In genomic region chr6:117602899-117603588, GRCh38 we compare ENCODE assay signal across 8 cellular contexts. TPM values are rescaled to one million over a fixed set of nuclear protein-coding genes. Genes with fewer than 3 reads are reported as not detected.
DNase-seq lines count a peak whose midpoint lies in the region; ATAC-seq and TF ChIP-seq lines count a peak whose summit lies in the region.

No MANE protein-coding gene starts in this region.

- ATAC-seq in gastrocnemius medialis (no peak), HG03039 (IDR thresholded peaks at IDR 0.05; ENCODE audit: unreplicated experiment) (no peak)

- H3K9ac ChIP-seq in SK-N-MC (ENCODE audit: insufficient read length) = peak overlapping the region; percentile 87

- no peak for TF ChIP-seq POLR2A in gastrocnemius medialis (IDR thresholded peaks at IDR 0.05)

- H3K4me1 ChIP-seq in gastrocnemius medialis = peaks cover 22 to 27% of the 10 kb centered on the region in 2 donors

- H3K27me3 ChIP-seq in gastrocnemius medialis = no peaks in the 10 kb centered on the region

- H3K9me3 ChIP-seq in SK-N-MC (ENCODE audit: low read depth, low read length) = 0 out of 2 replicates have a peak, but pooled peaks cover 7% of the 10 kb centered on the region
- no peaks in the 10 kb centered on the region for H3K9me3 ChIP-seq in gastrocnemius medialis

- H3K27ac ChIP-seq in SK-N-MC (peak overlapping the region; percentile 94), gastrocnemius medialis (peak overlapping the region; percentile 93 to 94 (median 93))

- in situ Hi-C loops in gastrocnemius medialis (cut with MboI; ENCODE audit: low sequenced_read_pairs in 4 of 4) = loop anchor here in 2 of 4 donors (10.0 kb wide), 2 partner anchors 72 to 258 kb away; partner anchors contain the start of gene NUS1 (in 1 of the 2)

- no peak for DNase-seq in SK-N-MC (ENCODE audit: low read depth, low spot score)
- no peak for DNase-seq in fibroblast of pulmonary artery (ENCODE audit: low read depth)
- DNase-seq in gastrocnemius medialis = no peak
- no peak for DNase-seq in effector CD4-positive, alpha-beta T cell
- no peak for DNase-seq in NCI-H2227 (lab: John Stamatoyannopoulos, UW; ENCODE audit: unreplicated experiment)
- no peak for DNase-seq in activated gamma-delta T cell treated with Interleukin-2 at 50 U/mL for 16 hours

- no peak for TF ChIP-seq CTCF in GM12875 (IDR thresholded peaks at IDR 0.05; ENCODE audit: borderline replicate concordance, insufficient read depth, low read depth, low read length)
- no peak for TF ChIP-seq CTCF in fibroblast of pulmonary artery (IDR thresholded peaks at IDR 0.05; ENCODE audit: low read length, missing control alignments)
- no peak for TF ChIP-seq CTCF in gastrocnemius medialis (IDR thresholded peaks at IDR 0.05 in 4 of 5, conservative IDR thresholded peaks at IDR 0.05 in 1 of 5)

- H3K36me3 ChIP-seq in SK-N-MC (ENCODE audit: insufficient read depth, low read length) = peaks cover 20% of the 10 kb centered on the region
- peaks cover 0 to 5% of the 10 kb centered on the region in 2 donors for H3K36me3 ChIP-seq in gastrocnemius medialis

- intact Hi-C loops in gastrocnemius medialis (cut with DNase I; ENCODE audit: low total_unique reads) = loop anchor here (1.0 to 5.0 kb wide), 5 partner anchors 56 to 341 kb away; partner anchors contain the start of gene NUS1

- peak overlapping the region; percentile 49 for H3K4me3 ChIP-seq in GM12875 (ENCODE audit: low read depth, low read length)
- H3K4me3 ChIP-seq in SK-N-MC = peak overlapping the region; percentile 83
- peak overlapping the region; percentile 85 for H3K4me3 ChIP-seq in fibroblast of pulmonary artery (replicated peaks; ENCODE audit: low read depth, low read length)
- peak overlapping the region; percentile 87 to 99 (median 92) for H3K4me3 ChIP-seq in gastrocnemius medialis

RNA-seq across cellular contexts. Expression of gene GOPC, which starts 0.7 kb away (rescaled TPM):
- 10 to 100 TPM; 12.0 to 19.3 (median 13.6) TPM for total RNA-seq in gastrocnemius medialis
